10 cellular contexts compared by ENCODE assay signal in the genomic region with DNA sequence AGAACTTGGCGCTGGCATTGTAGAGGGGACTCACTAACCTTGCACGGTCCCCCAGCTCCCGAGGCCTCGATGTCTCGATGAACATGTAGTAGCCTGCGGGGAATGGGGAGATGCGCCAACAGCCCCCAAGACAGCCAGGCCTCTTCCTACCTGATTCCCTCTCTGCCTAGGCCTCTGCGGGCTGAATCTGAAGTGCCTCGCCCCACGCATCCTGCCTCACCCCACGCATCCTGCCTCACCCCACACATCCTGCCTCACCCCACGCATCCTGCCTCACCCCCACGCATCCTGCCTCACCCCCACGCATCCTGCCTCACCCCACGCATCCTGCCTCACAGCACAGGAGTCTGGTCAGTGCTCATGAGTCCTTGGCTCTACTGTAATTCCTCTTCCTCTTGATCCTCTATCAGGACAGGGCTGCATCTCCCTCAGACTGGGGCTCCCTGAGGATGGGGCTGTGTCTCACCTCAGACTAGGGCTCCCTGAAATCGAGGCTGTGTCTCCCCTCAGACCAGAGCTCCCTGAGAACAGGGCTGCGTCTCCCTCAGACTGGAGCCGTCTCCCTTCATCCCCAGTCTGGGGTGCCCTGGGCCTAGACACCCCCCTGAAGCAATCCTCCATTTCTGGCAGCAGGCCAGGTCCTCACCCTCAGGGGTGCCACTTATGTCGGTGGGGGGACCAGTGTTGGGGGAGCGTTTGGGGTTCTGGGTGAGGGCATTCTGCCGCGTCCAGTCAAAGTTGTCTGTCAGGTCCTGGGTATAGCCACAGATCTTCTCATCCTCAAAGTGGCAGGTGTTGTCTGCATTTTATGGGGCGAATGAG. TPM values are rescaled to one million over a fixed set of nuclear protein-coding genes. Genes with fewer than 3 reads are reported as not detected.
A peak's percentile ranks its signal among the peaks of the same experiment; 100 is the strongest.
DNase-seq lines count a peak whose midpoint lies in the region; ATAC-seq lines count a peak whose summit lies in the region.
"Had no signal": no experiment of that assay in that cellular context is flagged by ENCODE, and none has a peak within 500 bp of the region (broad histone marks: within the 10 kb centered on the region; RNA-seq: fewer than 3 reads in every experiment).

No MANE protein-coding gene starts in this region.

- no peak overlapping the region for H2AK5ac ChIP-seq in mesenchymal stem cell (ENCODE audit: low read length, severe bottlenecking)

- peaks cover 7% of the 10 kb centered on the region for H3K27me3 Mint-ChIP-seq in activated naive CD4-positive, alpha-beta T cell treated with anti-CD3 and anti-CD28 coated beads, Interleukin-2, amount 50 U/mL, for 24 hours
- H3K27me3 Mint-ChIP-seq in activated T-cell treated with anti-CD3 and anti-CD28 coated beads, Interleukin-2, amount 50 U/mL, for 4 hours (ENCODE audit: low read depth), result peaks cover 15% of the 10 kb centered on the region

- no peak overlapping the region for H3K4ac ChIP-seq in mesenchymal stem cell (ENCODE audit: low read depth in 1 of 2, low read length in 2 of 2)

- H3K79me1 ChIP-seq in mesenchymal stem cell (replicated peaks; ENCODE audit: low read length, poor library complexity, severe bottlenecking), result no peaks in the 10 kb centered on the region

- H3K4me2 ChIP-seq in mesenchymal stem cell (ENCODE audit: low read length, poor library complexity, severe bottlenecking), result no peak overlapping the region

- peak overlapping the region; percentile 9 for H4K91ac ChIP-seq in mesenchymal stem cell (ENCODE audit: low read length)

- H2AFZ ChIP-seq in mesenchymal stem cell (ENCODE audit: low read depth, low read length), result no peak overlapping the region

- H3K9me3 Mint-ChIP-seq in activated naive CD4-positive, alpha-beta T cell treated with anti-CD3 and anti-CD28 coated beads, Interleukin-2, amount 50 U/mL, for 24 hours, result no peaks in the 10 kb centered on the region
- no peaks in the 10 kb centered on the region for H3K9me3 Mint-ChIP-seq in activated T-cell treated with anti-CD3 and anti-CD28 coated beads, Interleukin-2, amount 50 U/mL, for 4 hours

- H3K27me3 ChIP-seq in mesenchymal stem cell (ENCODE audit: control insufficient read depth in 1 of 2, insufficient read depth in 1 of 2, low read length in 2 of 2), result peaks cover 17 to 46% of the 10 kb centered on the region in 2 experiments

- H2BK12ac ChIP-seq in mesenchymal stem cell (ENCODE audit: low read length in 2 of 2), result no peak overlapping the region

- peak; percentile 21 to 25 for ATAC-seq in activated T-cell treated with anti-CD3 and anti-CD28 coated beads, Interleukin-2, amount 50 U/mL, for 4 hours

- no peak for DNase-seq in activated naive CD4-positive, alpha-beta T cell treated with anti-CD3 and anti-CD28 coated beads, Interleukin-2, amount 50 U/mL, for 16 hours
- peak; percentile 50 for DNase-seq in HT1080 (ENCODE audit: low read depth)
- DNase-seq in activated T-cell treated with anti-CD3 and anti-CD28 coated beads, Interleukin-2, amount 50 U/mL, for 4 hours, result peak; percentile 52
- DNase-seq in mesenchymal stem cell, result no peak
- no peak for DNase-seq in 8988T
- DNase-seq in COR-L47 (lab: John Stamatoyannopoulos, UW), result no peak
- DNase-seq in NCI-H526 treated with DMSO at 0.1 percent for 48 hours (lab: John Stamatoyannopoulos, UW), result no peak
- DNase-seq: NCI-H1930; stimulated activated CD4-positive, alpha-beta T cell treated with anti-CD3 and anti-CD28 coated beads, Interleukin-4, amount 100 ng/mL, for 24 hours had no signal

- peaks cover 9% of the 10 kb centered on the region for H3K4me1 ChIP-seq in mesenchymal stem cell (ENCODE audit: control insufficient read depth, insufficient read depth, low read depth, low read length)

- no peak overlapping the region for H3K9ac ChIP-seq in mesenchymal stem cell (ENCODE audit: low read length)

- H3K27ac ChIP-seq in mesenchymal stem cell (ENCODE audit: low read length, poor library complexity, severe bottlenecking), result no peak overlapping the region

- WGBS in mesenchymal stem cell, result 77% methylated on average over 23 of the region's 23 CpGs

- H2BK120ac ChIP-seq in mesenchymal stem cell (ENCODE audit: low read depth, low read length), result no peak overlapping the region

- H3K9me3 ChIP-seq in mesenchymal stem cell (ENCODE audit: control insufficient read depth, low read length), result no peaks in the 10 kb centered on the region

- peak overlapping the region in 1 of 2 experiments; percentile 90 for H3K14ac ChIP-seq in mesenchymal stem cell (ENCODE audit: low read length in 2 of 2)

- peak overlapping the region; percentile 16 for H3K4me3 Mint-ChIP-seq in activated naive CD4-positive, alpha-beta T cell treated with anti-CD3 and anti-CD28 coated beads, Interleukin-2, amount 50 U/mL, for 24 hours
- H3K4me3 Mint-ChIP-seq in activated T-cell treated with anti-CD3 and anti-CD28 coated beads, Interleukin-2, amount 50 U/mL, for 4 hours, result no peak overlapping the region

- H3K36me3 ChIP-seq in mesenchymal stem cell (ENCODE audit: control insufficient read depth in 1 of 2, insufficient read depth in 2 of 2, low read depth in 1 of 2, low read length in 2 of 2), result peaks cover 15 to 28% of the 10 kb centered on the region in 2 experiments

- H2BK5ac ChIP-seq in mesenchymal stem cell (ENCODE audit: low read depth, low read length, poor library complexity, severe bottlenecking), result no peak overlapping the region

- H3K4me3 ChIP-seq in mesenchymal stem cell (ENCODE audit: insufficient read depth in 1 of 2, low read depth in 1 of 2, low read length in 2 of 2), result no peak overlapping the region

- H3K27ac Mint-ChIP-seq in activated naive CD4-positive, alpha-beta T cell treated with anti-CD3 and anti-CD28 coated beads, Interleukin-2, amount 50 U/mL, for 24 hours, result peak overlapping the region; percentile 35

- no peaks in the 10 kb centered on the region for H3K36me3 Mint-ChIP-seq in activated naive CD4-positive, alpha-beta T cell treated with anti-CD3 and anti-CD28 coated beads, Interleukin-2, amount 50 U/mL, for 24 hours
- no peaks in the 10 kb centered on the region for H3K36me3 Mint-ChIP-seq in activated T-cell treated with anti-CD3 and anti-CD28 coated beads, Interleukin-2, amount 50 U/mL, for 4 hours (ENCODE audit: insufficient read depth)

- no peak overlapping the region for H2BK15ac ChIP-seq in mesenchymal stem cell (ENCODE audit: low read depth, poor library complexity, severe bottlenecking)

- H3K4me1 Mint-ChIP-seq in activated naive CD4-positive, alpha-beta T cell treated with anti-CD3 and anti-CD28 coated beads, Interleukin-2, amount 50 U/mL, for 24 hours, result peaks cover 26% of the 10 kb centered on the region
- H3K4me1 Mint-ChIP-seq in activated T-cell treated with anti-CD3 and anti-CD28 coated beads, Interleukin-2, amount 50 U/mL, for 4 hours (ENCODE audit: low read depth), result peaks cover 21% of the 10 kb centered on the region

- H3K18ac ChIP-seq in mesenchymal stem cell (ENCODE audit: low read depth in 1 of 2, low read length in 2 of 2), result no peak overlapping the region

- peak overlapping the region in 1 of 2 experiments; percentile 19 for H3K23ac ChIP-seq in mesenchymal stem cell (ENCODE audit: low read length in 2 of 2)

- no peak overlapping the region for H4K8ac ChIP-seq in mesenchymal stem cell (ENCODE audit: low read length)

RNA-seq across cellular contexts. Expression of a gene that starts 53.6 kb away (rescaled TPM):
- total RNA-seq in HT1080 (2014; rRNA removed; shearing (Covaris generic)), result 0.50 and 0.68 TPM in 2 replicates
- 1.4 and 2.1 TPM in 2 replicates for polyA plus RNA-seq in HT1080 (2015; cell fraction: cytosol; rRNA removed)
- polyA plus RNA-seq in HT1080 (2015; cell fraction: nucleus; rRNA removed), result 6.3 and 6.8 TPM in 2 replicates
- 1 to 10 TPM; 1.2 to 5.3 (median 2.3) TPM for total RNA-seq in activated T-cell treated with anti-CD3 and anti-CD28 coated beads, Interleukin-2, amount 50 U/mL, for 4 hours
- polyA plus RNA-seq in mesenchymal stem cell (2013, experiment 1 of 2), result 2.1 TPM
- polyA plus RNA-seq in mesenchymal stem cell (2013, experiment 2 of 2), result 1.8 TPM

Comparison
In these comparisons a context has a peak if more than half of its experiments do, and no peak if none do; other contexts are left out.
1. DNase-seq: peak in HT1080 (single experiment) and activated T-cell treated with anti-CD3 and anti-CD28 coated beads, Interleukin-2, amount 50 U/mL, for 4 hours (single experiment); none in activated naive CD4-positive, alpha-beta T cell treated with anti-CD3 and anti-CD28 coated beads, Interleukin-2, amount 50 U/mL, for 16 hours (single experiment), mesenchymal stem cell (single experiment), 8988T (single experiment), COR-L47 (single experiment) and NCI-H526 treated with DMSO at 0.1 percent for 48 hours (single experiment).